Comparison of ENCODE assay signal across 8 cellular contexts in the genomic region with DNA sequence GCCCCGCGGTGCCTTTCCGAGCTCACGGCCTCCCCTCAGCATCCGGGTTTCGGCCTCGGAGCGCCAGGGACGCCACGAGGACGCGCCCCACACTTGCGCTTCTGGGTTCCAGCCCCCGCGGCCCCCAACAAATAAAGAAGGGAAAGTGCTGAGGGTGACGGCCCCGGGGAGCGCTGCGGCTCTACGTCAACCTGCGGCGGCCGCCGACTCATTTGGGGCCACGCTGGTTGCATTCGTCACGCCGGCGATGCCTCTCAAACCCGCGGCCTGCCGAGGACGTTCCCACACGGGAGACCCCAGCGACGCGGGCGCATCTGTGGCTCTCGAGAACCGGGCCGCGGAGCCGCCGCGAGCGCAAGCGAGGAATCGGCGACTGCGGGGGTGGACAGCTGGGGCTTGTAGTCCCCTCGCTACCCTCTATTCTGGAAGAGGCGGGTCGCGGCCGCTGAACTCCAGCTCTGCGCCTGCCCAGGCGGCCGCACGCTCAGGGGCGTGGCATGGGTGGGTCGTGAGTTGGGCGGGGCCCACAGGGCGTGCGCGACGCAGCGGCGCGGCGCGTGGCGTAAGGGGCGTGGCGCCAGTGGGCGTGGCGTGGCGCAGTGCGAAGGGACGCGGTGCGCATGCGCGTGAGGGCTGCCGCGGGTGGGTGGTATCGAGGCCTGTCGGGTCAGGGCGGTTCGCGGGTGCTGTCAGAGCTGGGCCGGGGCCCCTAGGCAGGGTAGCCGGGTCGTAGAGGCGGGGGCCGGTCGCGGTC. TPM values are rescaled to one million over a fixed set of nuclear protein-coding genes. Genes with fewer than 3 reads are reported as not detected.
A peak's percentile ranks its signal among the peaks of the same experiment; 100 is the strongest.
DNase-seq lines count a peak whose midpoint lies in the region; ATAC-seq, FAIRE-seq and TF ChIP-seq lines count a peak whose summit lies in the region.

Gene AMZ2 (plus strand): TSS at position 599 of the 754 bp plus-strand sequence. CDS start 2,145 bp downstream, outside the sequence.

- peaks cover 14% of the 10 kb centered on the region for H3K4me1 Mint-ChIP-seq in WTC11

- peak within 1 kb of the TSS; percentile 87 for H3K27ac ChIP-seq in smooth muscle cell (ENCODE audit: low read depth)

- TF ChIP-seq CTCF in WTC11 (IDR thresholded peaks at IDR 0.05), result no peak
- no peak for TF ChIP-seq CTCF in bronchial epithelial cell (IDR thresholded peaks at IDR 0.05; ENCODE audit: insufficient read depth, low read length, severe bottlenecking)
- TF ChIP-seq CTCF in smooth muscle cell (IDR thresholded peaks at IDR 0.05; ENCODE audit: borderline replicate concordance, insufficient read depth, poor library complexity, severe bottlenecking), result no peak

- POLR2A ChIA-PET in WTC11 (lab: Charles Lee), result interaction anchor here (0.6 to 1.5 kb wide), 4 partner anchors 13 to 212 kb away, joined by 3 to 4 read pairs (median 3); partner anchors contain the start of genes KPNA2 and WIPI1

- H3K79me2 ChIP-seq in smooth muscle cell (ENCODE audit: low read depth), result peaks cover 10% of the 10 kb centered on the region

- H3F3A ChIP-seq in smooth muscle cell (ENCODE audit: low read depth), result peaks cover 3% of the 10 kb centered on the region

- H3K4me3 Mint-ChIP-seq in WTC11, result peak within 1 kb of the TSS; percentile 80

- CTCF ChIA-PET in WTC11 (lab: Charles Lee), result interaction anchor here (0.6 to 2.6 kb wide), 11 partner anchors 15 to 210 kb away, joined by 3 to 13 read pairs (median 4); partner anchors contain the start of gene WIPI1

- ATAC-seq in HG03196 (IDR thresholded peaks at IDR 0.05; ENCODE audit: unreplicated experiment), result peak; percentile 88
- peak; percentile 97 for ATAC-seq in WTC11

- TF ChIP-seq POLR2A in GM18951 (IDR thresholded peaks at IDR 0.05; ENCODE audit: extremely low read depth, insufficient read depth, insufficient read length), result peak; percentile 96

- in situ Hi-C loops in GM18951 (cut with MboI; ENCODE audit: low sequenced_read_pairs, unreplicated experiment), result no loop called here

- H3K36me3 Mint-ChIP-seq in WTC11, result peaks cover 8% of the 10 kb centered on the region

- FAIRE-seq in bronchial epithelial cell (lab: Jason Lieb, UNC), result no peak

- H3K27me3 Mint-ChIP-seq in WTC11 (ENCODE audit: low read depth), result no peaks in the 10 kb centered on the region

- H3K9me3 Mint-ChIP-seq in WTC11, result no peaks in the 10 kb centered on the region

- no peaks in the 10 kb centered on the region for H3K9me3 ChIP-seq in smooth muscle cell (replicated peaks; ENCODE audit: low read depth)

- peak within 1 kb of the TSS; percentile 84 for H3K9ac ChIP-seq in smooth muscle cell (ENCODE audit: low read depth)

- DNase-seq in AG08395 (ENCODE audit: low spot score) (peak; percentile 97), NCI-H226 (peak; percentile 79), WTC11 (ENCODE audit: low spot score) (peak; percentile 91), bronchial epithelial cell (ENCODE audit: low read depth) (peak; percentile 73), iPS-NIHi11 (ENCODE audit: low spot score) (peak; percentile 96), smooth muscle cell (lab: John Stamatoyannopoulos, UW; ENCODE audit: unreplicated experiment) (peak; percentile 94)

- H2AFZ ChIP-seq in smooth muscle cell (ENCODE audit: low read depth), result peak within 1 kb of the TSS; percentile 94

- H3K4me3 ChIP-seq in bronchial epithelial cell (ENCODE audit: low read depth, low read length) (peak within 1 kb of the TSS; percentile 85), smooth muscle cell (peak within 1 kb of the TSS; percentile 85)

- H3K27me3 ChIP-seq in bronchial epithelial cell (ENCODE audit: control insufficient read depth, insufficient read depth, low read length) (no peaks in the 10 kb centered on the region), smooth muscle cell (ENCODE audit: low read depth) (no peaks in the 10 kb centered on the region)

- H3K27ac Mint-ChIP-seq in WTC11, result peak within 1 kb of the TSS; percentile 72; the same call in 1 of the 2 replicates

- under 1% methylated on average over 90 of the region's 97 CpGs for WGBS in smooth muscle cell (ENCODE audit: low lambda C conversion rate)

- no peaks in the 10 kb centered on the region for H4K20me1 ChIP-seq in smooth muscle cell (ENCODE audit: low read depth)

- peaks cover 6% of the 10 kb centered on the region for H3K4me1 ChIP-seq in smooth muscle cell (ENCODE audit: low read depth)

- H3K4me2 ChIP-seq in smooth muscle cell, result peak within 1 kb of the TSS; percentile 96

- H3K36me3 ChIP-seq in bronchial epithelial cell (ENCODE audit: control insufficient read depth, insufficient read depth, low read length) (peaks cover 4% of the 10 kb centered on the region), smooth muscle cell (ENCODE audit: low read depth) (peaks cover 7% of the 10 kb centered on the region)

TF ChIP-seq in WTC11, 78 proteins besides CTCF, POLR2A, EP300 and RAD21 (continues in another document):
- no peak for TF ChIP-seq ZNF219 (CRISPR knock-in tag; IDR thresholded peaks at IDR 0.05; ENCODE audit: borderline replicate concordance)
- peak; percentile 42; the same call in 1 of the 2 replicates for TF ChIP-seq ESRRA (CRISPR knock-in tag; IDR thresholded peaks at IDR 0.05; ENCODE audit: borderline replicate concordance)
- TF ChIP-seq EMX1 (CRISPR knock-in tag; IDR thresholded peaks at IDR 0.05), result no peak
- TF ChIP-seq E2F4 (CRISPR knock-in tag; IDR thresholded peaks at IDR 0.05; ENCODE audit: borderline replicate concordance, low read depth), result no peak
- no peak for TF ChIP-seq NFATC4 (CRISPR knock-in tag; IDR thresholded peaks at IDR 0.05)
- TF ChIP-seq FOXP1 (CRISPR knock-in tag; IDR thresholded peaks at IDR 0.05; ENCODE audit: borderline replicate concordance), result peak; percentile 46
- peak; percentile 63; the same call in 1 of the 2 replicates for TF ChIP-seq ETV6 (CRISPR knock-in tag; IDR thresholded peaks at IDR 0.05)
- TF ChIP-seq NFE2L1 (CRISPR knock-in tag; IDR thresholded peaks at IDR 0.05), result peak; percentile 76
- TF ChIP-seq HMGXB4 (CRISPR knock-in tag; IDR thresholded peaks at IDR 0.05), result peak; percentile 90
- TF ChIP-seq GTF2I (CRISPR knock-in tag; conservative IDR thresholded peaks at IDR 0.05), result no peak
- TF ChIP-seq FOXK1 (CRISPR knock-in tag; IDR thresholded peaks at IDR 0.05), result peak; percentile 81; the same call in 1 of the 2 replicates
- TF ChIP-seq ATF1 (CRISPR knock-in tag; IDR thresholded peaks at IDR 0.05), result 0 out of 2 replicates have a peak, but pooled peaks have one; percentile 37
- TF ChIP-seq TEAD1 (CRISPR knock-in tag; IDR thresholded peaks at IDR 0.05), result peak; percentile 22
- TF ChIP-seq USF2 (CRISPR knock-in tag; IDR thresholded peaks at IDR 0.05), result peak; percentile 71
- no peak for TF ChIP-seq ZNF281 (CRISPR knock-in tag; IDR thresholded peaks at IDR 0.05)

RNA-seq across cellular contexts. Expression of gene AMZ2, which starts in this region (rescaled TPM):
- 54.6 to 79.0 TPM (median 73.6 TPM) in 3 replicates for total RNA-seq in WTC11 (2021)
- 107 and 109 TPM in 2 replicates for total RNA-seq in bronchial epithelial cell
- 66.3 and 89.7 TPM in 2 replicates for total RNA-seq in smooth muscle cell
- polyA plus RNA-seq in smooth muscle cell, result 74.8 and 75.5 TPM in 2 replicates

Comparison
In these comparisons a context has a peak if more than half of its experiments do, and no peak if none do; other contexts are left out.
1. Peak in every context shown above with its lines: DNase-seq, ATAC-seq, H3K4me3 ChIP-seq and H3K27ac ChIP-seq.